Comparison of ENCODE assay signal across 8 cellular contexts in the genomic region with DNA sequence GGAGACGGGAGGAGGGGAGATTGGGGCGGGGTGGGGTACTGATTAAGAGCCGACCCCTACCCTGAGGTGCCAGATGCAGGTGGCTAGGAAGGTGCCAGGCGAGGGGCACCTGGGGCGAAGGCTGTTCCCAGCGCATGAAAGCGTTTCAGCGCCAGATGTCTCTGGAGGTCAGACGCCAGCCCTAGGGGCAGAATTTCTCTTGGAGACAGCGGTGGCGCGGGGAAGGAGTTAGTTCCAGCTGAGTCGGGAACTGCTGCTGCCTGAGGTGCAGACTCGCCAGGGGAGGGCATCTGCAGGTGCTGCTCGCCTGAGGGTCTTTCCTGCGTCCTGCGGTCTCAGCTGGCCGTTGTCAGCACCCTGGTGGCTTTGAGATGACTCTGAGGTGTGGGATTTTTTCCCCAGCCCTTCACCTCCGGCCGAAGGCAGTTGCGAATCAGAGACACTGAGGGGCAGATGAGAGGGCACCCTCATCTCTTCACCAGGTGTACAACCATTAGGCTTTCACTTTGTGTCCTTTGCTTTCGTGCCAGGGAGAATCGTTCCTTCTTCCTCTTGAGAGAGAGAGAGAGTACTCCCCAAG. TPM values are rescaled to one million over a fixed set of nuclear protein-coding genes. Genes with fewer than 3 reads are reported as not detected.
DNase-seq lines count a peak whose midpoint lies in the region; ATAC-seq and TF ChIP-seq lines count a peak whose summit lies in the region.

No MANE protein-coding gene starts in this region.

- H3K36me3 Mint-ChIP-seq in activated CD4-positive, alpha-beta T cell treated with anti-CD3 and anti-CD28 coated beads, Interleukin-2, amount 10 ng/mL, durations not matched to agents 7 days and 5 days (ENCODE audit: low read depth) = no peaks in the 10 kb centered on the region
- no peaks in the 10 kb centered on the region for H3K36me3 Mint-ChIP-seq in naive B cell

- H3K27me3 ChIP-seq in upper lobe of right lung = no peaks in the 10 kb centered on the region

- no peaks in the 10 kb centered on the region for H3K9me3 ChIP-seq in upper lobe of right lung

- intact Hi-C loops in upper lobe of right lung (cut with DNase I) = no loop called here

- no peaks in the 10 kb centered on the region for H3K9me3 Mint-ChIP-seq in activated CD4-positive, alpha-beta T cell treated with anti-CD3 and anti-CD28 coated beads, Interleukin-2, amount 10 ng/mL, durations not matched to agents 7 days and 5 days
- H3K9me3 Mint-ChIP-seq in naive B cell = no peaks in the 10 kb centered on the region

- TF ChIP-seq POLR2A in erythroblast (IDR thresholded peaks at IDR 0.05; ENCODE audit: low read length) = no peak

- peak overlapping the region; percentile 74 for H3K4me3 Mint-ChIP-seq in activated CD4-positive, alpha-beta T cell treated with anti-CD3 and anti-CD28 coated beads, Interleukin-2, amount 10 ng/mL, durations not matched to agents 7 days and 5 days
- H3K4me3 Mint-ChIP-seq in naive B cell = peak overlapping the region; percentile 89 to 97 (median 94)

- peak overlapping the region; percentile 89 for H3K27ac ChIP-seq in C4-2B
- H3K27ac ChIP-seq in upper lobe of right lung = peak overlapping the region; percentile 82

- POLR2A ChIA-PET in activated CD4-positive, alpha-beta T cell treated with anti-CD3 and anti-CD28 coated beads, Interleukin-2, amount 10 ng/mL, durations not matched to agents 7 days and 5 days (lab: Charles Lee) = no interaction called here

- H3K36me3 ChIP-seq in upper lobe of right lung = no peaks in the 10 kb centered on the region

- peaks cover 2% of the 10 kb centered on the region for H3K27me3 Mint-ChIP-seq in activated CD4-positive, alpha-beta T cell treated with anti-CD3 and anti-CD28 coated beads, Interleukin-2, amount 10 ng/mL, durations not matched to agents 7 days and 5 days
- no peaks in the 10 kb centered on the region for H3K27me3 Mint-ChIP-seq in naive B cell

- DNase-seq in NCI-H1930 (lab: John Stamatoyannopoulos, UW) (peak; percentile 8 to 52), erythroblast (lab: John Stamatoyannopoulos, UW) (peak; percentile 31 to 51), naive B cell (peak; percentile 17), upper lobe of right lung (peak; percentile 78)
- DNase-seq in activated CD4-positive, alpha-beta T cell treated with anti-CD3 and anti-CD28 coated beads, Interleukin-2, amount 10 ng/mL, durations not matched to agents 7 days and 5 days = peak; percentile 20

- H3K4me1 Mint-ChIP-seq in activated CD4-positive, alpha-beta T cell treated with anti-CD3 and anti-CD28 coated beads, Interleukin-2, amount 10 ng/mL, durations not matched to agents 7 days and 5 days = peaks cover 29% of the 10 kb centered on the region
- H3K4me1 Mint-ChIP-seq in naive B cell = peaks cover 4 to 29% (median 4%) of the 10 kb centered on the region in 3 donors

- peak overlapping the region; percentile 74 for H3K4me3 ChIP-seq in upper lobe of right lung

- TF ChIP-seq CTCF in C4-2B (conservative IDR thresholded peaks at IDR 0.05) (no peak), upper lobe of right lung (IDR thresholded peaks at IDR 0.05) (no peak)

- no peak overlapping the region for H3K27ac Mint-ChIP-seq in activated CD4-positive, alpha-beta T cell treated with anti-CD3 and anti-CD28 coated beads, Interleukin-2, amount 10 ng/mL, durations not matched to agents 7 days and 5 days
- H3K27ac Mint-ChIP-seq in naive B cell = peak overlapping the region in 1 of 6 donors; percentile 60

- ATAC-seq in GM21576 (IDR thresholded peaks at IDR 0.05; ENCODE audit: unreplicated experiment) = peak; percentile 15
- ATAC-seq in naive B cell (ENCODE audit: low read depth in 2 of 2) = peak; percentile 22 to 23
- ATAC-seq in upper lobe of right lung = peak; percentile 2
- ATAC-seq in HG03097 (IDR thresholded peaks at IDR 0.05; ENCODE audit: low FRiP score, unreplicated experiment) = no peak

- H3K4me1 ChIP-seq in upper lobe of right lung = peaks cover 17% of the 10 kb centered on the region

- CTCF ChIA-PET in activated CD4-positive, alpha-beta T cell treated with anti-CD3 and anti-CD28 coated beads, Interleukin-2, amount 10 ng/mL, durations not matched to agents 7 days and 5 days (lab: Charles Lee) = interaction anchor here (0.5 to 1.1 kb wide), 2 partner anchors 10 to 334 kb away, joined by 3 to 5 read pairs; no protein-coding TSS in a partner anchor

RNA-seq across cellular contexts. Expression of a gene that starts 0.5 kb away (rescaled TPM):
- total RNA-seq in activated CD4-positive, alpha-beta T cell treated with anti-CD3 and anti-CD28 coated beads, Interleukin-2, amount 10 ng/mL, durations not matched to agents 7 days and 5 days = under 1 TPM; 0.17 to 0.30 TPM
- under 1 TPM in 3 of 6 donors, not detected in 3; 0.07 to 0.43 (median 0.13) TPM for polyA plus RNA-seq in naive B cell (ENCODE audit: low read depth in 6 of 6)
- total RNA-seq in upper lobe of right lung = 62.5 TPM

RNA-seq across cellular contexts. Expression of a gene that starts 28.4 kb away (rescaled TPM):
- 1 to 10 TPM; 1.9 to 2.2 TPM for total RNA-seq in activated CD4-positive, alpha-beta T cell treated with anti-CD3 and anti-CD28 coated beads, Interleukin-2, amount 10 ng/mL, durations not matched to agents 7 days and 5 days
- 1 to 10 TPM in 4 of 6 donors, under 1 TPM in 1, not detected in 1; 0.43 to 1.6 (median 1.1) TPM for polyA plus RNA-seq in naive B cell (ENCODE audit: low read depth in 6 of 6)
- 13.3 TPM for total RNA-seq in upper lobe of right lung

RNA-seq across cellular contexts. Expression of a gene that starts 52.4 kb away (rescaled TPM):
- 10 to 100 TPM; 82.8 to 85.5 TPM for total RNA-seq in activated CD4-positive, alpha-beta T cell treated with anti-CD3 and anti-CD28 coated beads, Interleukin-2, amount 10 ng/mL, durations not matched to agents 7 days and 5 days
- polyA plus RNA-seq in naive B cell (ENCODE audit: low read depth in 6 of 6) = 10 to 100 TPM in 1 of 6 donors, 1 to 10 TPM in 5; 2.5 to 15.0 (median 8.0) TPM
- 96.3 TPM for total RNA-seq in upper lobe of right lung

Comparison
In these comparisons a context has a peak if more than half of its experiments do, and no peak if none do; other contexts are left out.
1. DNase-seq: peak in every context shown above with its lines; median percentile 78 in upper lobe of right lung; 41 in erythroblast; 30 in NCI-H1930; 20 in activated CD4-positive, alpha-beta T cell treated with anti-CD3 and anti-CD28 coated beads, Interleukin-2, amount 10 ng/mL, durations not matched to agents 7 days and 5 days; 17 in naive B cell.
2. RNA of a gene that starts 0.5 kb away (total RNA-seq): 62.5 TPM in upper lobe of right lung (single experiment); 0.17 to 0.30 TPM in activated CD4-positive, alpha-beta T cell treated with anti-CD3 and anti-CD28 coated beads, Interleukin-2, amount 10 ng/mL, durations not matched to agents 7 days and 5 days; every median in the first group is over 10 times any median in the second.